ENCODE assay signal across 1 cellular context in the genomic region with DNA sequence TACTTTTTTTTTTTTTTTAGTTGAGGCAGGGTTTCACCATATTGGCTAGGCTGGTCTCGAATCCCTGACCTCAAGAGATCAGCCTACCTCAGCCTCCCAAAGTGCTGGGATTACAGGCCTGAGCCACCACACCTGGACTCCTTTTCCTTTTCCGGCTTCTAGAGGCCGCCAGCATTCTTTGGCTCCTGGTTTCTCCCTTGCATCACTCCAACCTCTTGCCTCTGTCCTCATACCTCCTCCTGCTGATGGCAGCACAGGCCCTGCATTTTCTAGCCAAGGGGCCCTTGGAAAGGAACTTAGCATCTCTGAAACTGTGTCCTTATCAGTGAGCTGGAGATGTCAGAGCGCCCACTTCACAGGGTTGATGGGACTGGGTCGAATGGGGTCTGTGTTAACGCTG.
TF ChIP-seq lines count a peak whose summit lies in the region.

No MANE protein-coding gene starts in this region.

TF ChIP-seq in IMR-90, 13 proteins besides CTCF, POLR2A, EP300 and RAD21 (continued from another document):
- TF ChIP-seq, protein P1, sequence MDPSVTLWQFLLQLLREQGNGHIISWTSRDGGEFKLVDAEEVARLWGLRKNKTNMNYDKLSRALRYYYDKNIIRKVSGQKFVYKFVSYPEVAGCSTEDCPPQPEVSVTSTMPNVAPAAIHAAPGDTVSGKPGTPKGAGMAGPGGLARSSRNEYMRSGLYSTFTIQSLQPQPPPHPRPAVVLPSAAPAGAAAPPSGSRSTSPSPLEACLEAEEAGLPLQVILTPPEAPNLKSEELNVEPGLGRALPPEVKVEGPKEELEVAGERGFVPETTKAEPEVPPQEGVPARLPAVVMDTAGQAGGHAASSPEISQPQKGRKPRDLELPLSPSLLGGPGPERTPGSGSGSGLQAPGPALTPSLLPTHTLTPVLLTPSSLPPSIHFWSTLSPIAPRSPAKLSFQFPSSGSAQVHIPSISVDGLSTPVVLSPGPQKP (IDR thresholded peaks at IDR 0.05; ENCODE audit: borderline replicate concordance, low read depth, low read length), result no peak
- TF ChIP-seq CHD1 (IDR thresholded peaks at IDR 0.05; ENCODE audit: low read depth, low read length) (no peak), MXI1 (IDR thresholded peaks at IDR 0.05; ENCODE audit: borderline replicate concordance, low read depth, low read length) (no peak), CEBPB (IDR thresholded peaks at IDR 0.05; ENCODE audit: low read depth, low read length) (no peak), RCOR1 (IDR thresholded peaks at IDR 0.05; ENCODE audit: insufficient replicate concordance, low read length) (no peak), MAZ (IDR thresholded peaks at IDR 0.05; ENCODE audit: borderline replicate concordance, low read depth, low read length) (no peak), MAFK (IDR thresholded peaks at IDR 0.05; ENCODE audit: low read depth, low read length) (no peak)
